In genomic region chr20:46022411-46023147, GRCh38 we compare ENCODE assay signal across 7 cellular contexts. TPM values are rescaled to one million over a fixed set of nuclear protein-coding genes. Genes with fewer than 3 reads are reported as not detected.
DNase-seq lines count a peak whose midpoint lies in the region; ATAC-seq and TF ChIP-seq lines count a peak whose summit lies in the region.

No MANE protein-coding gene starts in this region.

- no peak overlapping the region for H3K4me3 ChIP-seq in liver (ENCODE audit: low read depth in 1 of 3, low read length in 3 of 3)

- TF ChIP-seq CTCF in GM12874 (IDR thresholded peaks at IDR 0.05; ENCODE audit: insufficient read depth, low read depth, low read length) = peak; percentile 94
- peak; percentile 55 for TF ChIP-seq CTCF in liver (IDR thresholded peaks at IDR 0.05; ENCODE audit: low read depth, low read length, missing input control)

- DNase-seq in NCI-H1694 treated with DMSO at 0.1 percent for 48 hours (lab: John Stamatoyannopoulos, UW) = peak; percentile 22
- DNase-seq in activated CD4-positive, alpha-beta T cell treated with anti-CD3 and anti-CD28 coated beads for 24 hours (ENCODE audit: low read depth in 2 of 2) = peak; percentile 70 to 73
- DNase-seq in cerebellar cortex (ENCODE audit: low spot score) = peak; percentile 78
- peak; percentile 59 for DNase-seq in stimulated activated CD8-positive, alpha-beta memory T cell treated with anti-CD3 and anti-CD28 coated beads, Interleukin-12 subunit alpha, Interleukin-12 subunit beta, amount 100 ng/mL, for 1 hour (ENCODE audit: low read depth)

- WGBS in liver = 6% methylated on average over 36 of the region's 37 CpGs

- no peaks in the 10 kb centered on the region for H3K36me3 ChIP-seq in liver (ENCODE audit: control insufficient read depth in 4 of 4, insufficient read depth in 3 of 4, low read depth in 1 of 4, low read length in 3 of 4)

- H3K27ac ChIP-seq in liver (ENCODE audit: low read depth in 1 of 2, low read length in 2 of 2) = no peak overlapping the region

- H3K27me3 ChIP-seq in liver (ENCODE audit: control insufficient read depth in 4 of 4, insufficient read depth in 4 of 4, low read length in 3 of 4) = peaks cover 2 to 7% (median 4%) of the 10 kb centered on the region in 4 donors

- H3K9ac ChIP-seq in liver (ENCODE audit: low read depth in 1 of 2, low read length in 2 of 2) = no peak overlapping the region

- no peak for ATAC-seq in HG03196 (IDR thresholded peaks at IDR 0.05; ENCODE audit: unreplicated experiment)

- H3K9me3 ChIP-seq in liver (ENCODE audit: control insufficient read depth in 4 of 4, low read length in 3 of 4) = no peaks in the 10 kb centered on the region

- peaks cover 2 to 3% (median 3%) of the 10 kb centered on the region in 4 donors for H3K4me1 ChIP-seq in liver (ENCODE audit: control insufficient read depth in 4 of 4, insufficient read depth in 4 of 4, low read length in 3 of 4)

- peak; percentile 62 to 70 for TF ChIP-seq RAD21 in liver (IDR thresholded peaks at IDR 0.05)

TF ChIP-seq in liver, 16 proteins besides CTCF, POLR2A, EP300 and RAD21:
- TF ChIP-seq MAX (IDR thresholded peaks at IDR 0.05) (no peak), FOXA1 (IDR thresholded peaks at IDR 0.05) (no peak), TAF1 (conservative IDR thresholded peaks at IDR 0.05) (no peak), ZBTB33 (IDR thresholded peaks at IDR 0.05) (no peak), SP1 (IDR thresholded peaks at IDR 0.05) (no peak)

RNA-seq across cellular contexts. Expression of gene SLC12A5, which starts 6.4 kb away (rescaled TPM):
- under 1 TPM in 1 of 2 donors, not detected in 1; 0.33 TPM for total RNA-seq in liver
- polyA plus RNA-seq in liver = 1 to 10 TPM in 1 of 2 donors, not detected in 1; 1.5 TPM

RNA-seq across cellular contexts. Expression of gene MMP9, which starts 13.9 kb away (rescaled TPM):
- 1 to 10 TPM in 1 of 2 donors, under 1 TPM in 1; 0.84 to 5.4 TPM for total RNA-seq in liver
- 1 to 10 TPM in 1 of 2 donors, under 1 TPM in 1; 0.29 to 1.6 TPM for polyA plus RNA-seq in liver

RNA-seq across cellular contexts. Expression of gene ZNF335, which starts 50.6 kb away (rescaled TPM):
- total RNA-seq in liver = 10 to 100 TPM in 1 of 2 donors, 1 to 10 TPM in 1; 9.1 to 14.6 TPM
- polyA plus RNA-seq in liver = 1 to 10 TPM; 3.0 to 4.1 TPM

Comparison
In these comparisons a context has a peak if more than half of its experiments do, and no peak if none do; other contexts are left out.
1. DNase-seq: peak in every context shown above with its lines; median percentile 78 in cerebellar cortex; 72 in activated CD4-positive, alpha-beta T cell treated with anti-CD3 and anti-CD28 coated beads for 24 hours; 59 in stimulated activated CD8-positive, alpha-beta memory T cell treated with anti-CD3 and anti-CD28 coated beads, Interleukin-12 subunit alpha, Interleukin-12 subunit beta, amount 100 ng/mL, for 1 hour; 22 in NCI-H1694 treated with DMSO at 0.1 percent for 48 hours.